In genomic region chr9:6412572-6413364, GRCh38 we compare ENCODE assay signal across 8 cellular contexts. TPM values are rescaled to one million over a fixed set of nuclear protein-coding genes. Genes with fewer than 3 reads are reported as not detected.
DNase-seq lines count a peak whose midpoint lies in the region; ATAC-seq and TF ChIP-seq lines count a peak whose summit lies in the region.

Gene UHRF2 (plus strand): TSS chr9:6413199. CDS start chr9:6413491, 292 bp downstream.

- H3K27me3 ChIP-seq in RWPE2 (ENCODE audit: insufficient read depth, poor library complexity, severe bottlenecking): no peaks in the 10 kb centered on the region

- DNase-seq in EH (ENCODE audit: low read depth) (peak; percentile 97), H4 (ENCODE audit: low spot score) (peak; percentile 87), LoVo (ENCODE audit: low spot score) (peak; percentile 96), RWPE2 (ENCODE audit: low spot score) (peak; percentile 97), fibroblast of pulmonary artery (ENCODE audit: low read depth) (peak; percentile 97)
- peak; percentile 99 for DNase-seq in activated T-helper 9 cell treated with anti-CD3 and anti-CD28 coated beads, Interleukin-2, amount 50 U/mL, for 16 hours (ENCODE audit: low read depth)

- H3K9me3 ChIP-seq in RWPE2 (ENCODE audit: severe bottlenecking): no peaks in the 10 kb centered on the region

- ATAC-seq in RWPE2 (ENCODE audit: low read depth): peak; percentile 91

- H3K4me3 ChIP-seq in RWPE2 (ENCODE audit: severe bottlenecking): peak within 1 kb of the TSS; percentile 93
- H3K4me3 ChIP-seq in fibroblast of pulmonary artery (replicated peaks; ENCODE audit: low read depth, low read length): peak within 1 kb of the TSS; percentile 84

- peaks cover 19% of the 10 kb centered on the region for H3K4me1 ChIP-seq in RWPE2 (ENCODE audit: insufficient read depth, poor library complexity, severe bottlenecking)

- H3K4me1 Mint-ChIP-seq in nephron: peaks cover 17% of the 10 kb centered on the region
- H3K4me1 Mint-ChIP-seq in stimulated activated naive CD8-positive, alpha-beta T cell treated with anti-CD3 and anti-CD28 coated beads, Interleukin-15, Interleukin-2, amounts not matched to agents 100 ng/mL and 50 ng/mL, for 24 hours (ENCODE audit: low read depth): peaks cover 40% of the 10 kb centered on the region

- peaks cover 28% of the 10 kb centered on the region for H3K36me3 ChIP-seq in RWPE2 (ENCODE audit: low read depth)

- TF ChIP-seq CTCF in RWPE2 (IDR thresholded peaks at IDR 0.05; ENCODE audit: poor library complexity, severe bottlenecking): no peak
- no peak for TF ChIP-seq CTCF in fibroblast of pulmonary artery (IDR thresholded peaks at IDR 0.05; ENCODE audit: low read length, missing control alignments)
- peak in 1 of 3 experiments; percentile 9 for TF ChIP-seq CTCF in nephron (IDR thresholded peaks at IDR 0.05; ENCODE audit: unreplicated experiment in 3 of 3)

- H3K36me3 Mint-ChIP-seq in nephron (ENCODE audit: low read depth): peaks cover 23% of the 10 kb centered on the region
- peaks cover 26% of the 10 kb centered on the region for H3K36me3 Mint-ChIP-seq in stimulated activated naive CD8-positive, alpha-beta T cell treated with anti-CD3 and anti-CD28 coated beads, Interleukin-15, Interleukin-2, amounts not matched to agents 100 ng/mL and 50 ng/mL, for 24 hours (ENCODE audit: low read depth)

- peak within 1 kb of the TSS; percentile 93 to 94 (median 93) for H3K27ac Mint-ChIP-seq in nephron
- peak within 1 kb of the TSS; percentile 95 for H3K27ac Mint-ChIP-seq in stimulated activated naive CD8-positive, alpha-beta T cell treated with anti-CD3 and anti-CD28 coated beads, Interleukin-15, Interleukin-2, amounts not matched to agents 100 ng/mL and 50 ng/mL, for 24 hours

- H3K9me3 Mint-ChIP-seq in nephron: no peaks in the 10 kb centered on the region
- H3K9me3 Mint-ChIP-seq in stimulated activated naive CD8-positive, alpha-beta T cell treated with anti-CD3 and anti-CD28 coated beads, Interleukin-15, Interleukin-2, amounts not matched to agents 100 ng/mL and 50 ng/mL, for 24 hours: no peaks in the 10 kb centered on the region

- H3K27me3 Mint-ChIP-seq in nephron (ENCODE audit: low read depth): peaks cover 6% of the 10 kb centered on the region
- H3K27me3 Mint-ChIP-seq in stimulated activated naive CD8-positive, alpha-beta T cell treated with anti-CD3 and anti-CD28 coated beads, Interleukin-15, Interleukin-2, amounts not matched to agents 100 ng/mL and 50 ng/mL, for 24 hours: no peaks in the 10 kb centered on the region

- H3K27ac ChIP-seq in RWPE2 (ENCODE audit: poor library complexity, severe bottlenecking): peak within 1 kb of the TSS; percentile 62

- H3K4me3 Mint-ChIP-seq in nephron: peak within 1 kb of the TSS; percentile 88 to 94 (median 93)
- peak within 1 kb of the TSS; percentile 88 for H3K4me3 Mint-ChIP-seq in stimulated activated naive CD8-positive, alpha-beta T cell treated with anti-CD3 and anti-CD28 coated beads, Interleukin-15, Interleukin-2, amounts not matched to agents 100 ng/mL and 50 ng/mL, for 24 hours

RNA-seq across cellular contexts. Expression of gene UHRF2, which starts in this region (rescaled TPM):
- total RNA-seq in H4 (2014; rRNA removed; shearing (Covaris generic)): 12.5 and 14.2 TPM in 2 replicates

Comparison
In these comparisons a context has a peak if more than half of its experiments do, and no peak if none do; other contexts are left out.
1. Peak in every context shown above with its lines: DNase-seq, ATAC-seq, H3K4me3 ChIP-seq and H3K27ac ChIP-seq.